In the genomic region with DNA sequence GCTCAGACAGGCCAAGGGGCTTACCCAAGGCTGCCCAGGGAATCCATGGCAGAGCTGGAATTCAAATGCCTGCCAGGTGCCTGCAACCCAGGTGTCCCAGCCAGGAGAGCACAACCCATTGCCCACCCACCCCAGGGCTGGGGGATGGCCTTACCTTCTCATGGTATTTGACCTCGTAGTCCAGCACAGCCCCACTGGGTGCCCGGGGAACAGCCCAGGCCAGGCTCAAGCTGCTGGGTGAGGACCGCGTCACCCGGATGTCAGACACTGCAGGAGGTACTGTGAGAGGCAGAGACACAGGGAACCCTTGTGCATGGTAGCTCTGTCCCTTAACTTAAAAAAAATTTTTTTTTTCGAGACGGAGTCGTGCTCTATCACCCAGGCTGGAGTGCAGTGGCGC, we compare ENCODE assay signal across 1 cellular context.
TF ChIP-seq lines count a peak whose summit lies in the region.

No MANE protein-coding gene starts in this region.

TF ChIP-seq in endothelial cell of umbilical vein, 7 proteins besides CTCF, POLR2A, EP300 and RAD21:
- TF ChIP-seq POLR2AphosphoS5 (IDR thresholded peaks at IDR 0.05; ENCODE audit: insufficient read depth, low read depth, low read length), result no peak
- no peak for TF ChIP-seq JUN (IDR thresholded peaks at IDR 0.05; ENCODE audit: borderline replicate concordance, insufficient read depth, insufficient read length, low read depth)
- no peak for TF ChIP-seq MYC (IDR thresholded peaks at IDR 0.05; ENCODE audit: low read depth, low read length)
- TF ChIP-seq FOS (IDR thresholded peaks at IDR 0.05; ENCODE audit: borderline replicate concordance, insufficient read depth, low read length), result no peak
- no peak for TF ChIP-seq GATA2 (IDR thresholded peaks at IDR 0.05; ENCODE audit: insufficient read depth, insufficient read length, low read depth, low read length)
- TF ChIP-seq EZH2 (IDR thresholded peaks at IDR 0.05; ENCODE audit: borderline replicate concordance, low read depth, low read length, severe bottlenecking), result no peak
- TF ChIP-seq, protein P1, sequence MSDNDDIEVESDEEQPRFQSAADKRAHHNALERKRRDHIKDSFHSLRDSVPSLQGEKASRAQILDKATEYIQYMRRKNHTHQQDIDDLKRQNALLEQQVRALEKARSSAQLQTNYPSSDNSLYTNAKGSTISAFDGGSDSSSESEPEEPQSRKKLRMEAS (IDR thresholded peaks at IDR 0.05; ENCODE audit: insufficient read depth, insufficient read length), result no peak
